ENCODE assay signal across 16 cellular contexts in the genomic region with DNA sequence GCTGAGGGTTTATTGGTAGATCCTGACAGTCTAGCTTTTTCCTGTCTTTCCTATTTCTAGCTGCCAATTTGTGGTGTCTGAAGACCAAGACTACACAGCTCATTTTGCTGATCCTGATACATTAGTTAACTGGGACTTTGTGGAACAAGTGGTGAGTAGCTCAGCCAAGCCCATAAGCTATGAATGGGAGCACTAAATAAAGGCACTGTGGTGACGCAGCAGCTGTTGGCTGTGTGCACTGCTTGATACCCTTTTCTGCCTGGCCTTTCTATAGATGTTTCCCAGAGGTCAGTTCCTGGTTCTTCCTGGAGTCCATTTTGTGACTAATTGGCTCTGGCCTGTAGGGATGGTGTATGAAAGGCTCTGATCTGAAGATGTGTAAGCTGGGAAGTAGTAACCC.
"Had no signal": no experiment of that assay in that cellular context is flagged by ENCODE, and none has a peak within 500 bp of the region (broad histone marks: within the 10 kb centered on the region; RNA-seq: fewer than 3 reads in every experiment).

No MANE protein-coding gene starts in this region.

- DNase-seq: activated B cell treated with CpG ODN at 0.5 μM for 24 hours; activated CD4-positive, alpha-beta T cell treated with anti-CD3 and anti-CD28 coated beads, Interleukin-2, amount 10 ng/mL, durations not matched to agents 24 days and 14 days; activated naive CD8-positive, alpha-beta T cell treated with anti-CD3 and anti-CD28 coated beads, Interleukin-2, amount 50 U/mL, for 24 hours; activated T-cell treated with anti-CD3 and anti-CD28 coated beads, Interleukin-2, amount 50 U/mL, for 48 hours; colonic mucosa; effector memory CD4-positive, alpha-beta T cell; mesenchymal stem cell; pancreas; SIG-M5; stimulated activated CD4-positive, alpha-beta T cell treated with anti-CD3 and anti-CD28 coated beads, Interleukin-12 subunit alpha, Interleukin-12 subunit beta, amount 100 ng/mL, for 4 hours; stimulated activated naive CD4-positive, alpha-beta T cell treated with Interleukin-2 at 50 U/mL for 16 hours; T-helper 17 cell; uterus had no signal

- ATAC-seq: activated naive CD8-positive, alpha-beta T cell treated with anti-CD3 and anti-CD28 coated beads, Interleukin-2, amount 50 U/mL, for 24 hours; pancreas; T-helper 17 cell had no signal

- H3K4me3 ChIP-seq: cardiac muscle cell, colonic mucosa, pancreas, uterus had no signal

- H3K27me3 Mint-ChIP-seq: activated B cell treated with CpG ODN at 0.5 μM for 24 hours; activated CD4-positive, alpha-beta T cell treated with anti-CD3 and anti-CD28 coated beads, Interleukin-2, amount 10 ng/mL, durations not matched to agents 24 days and 14 days; activated naive CD8-positive, alpha-beta T cell treated with anti-CD3 and anti-CD28 coated beads, Interleukin-2, amount 50 U/mL, for 24 hours; T-helper 17 cell had no signal

- H3K4me3 Mint-ChIP-seq: activated B cell treated with CpG ODN at 0.5 μM for 24 hours; activated CD4-positive, alpha-beta T cell treated with anti-CD3 and anti-CD28 coated beads, Interleukin-2, amount 10 ng/mL, durations not matched to agents 24 days and 14 days; activated naive CD8-positive, alpha-beta T cell treated with anti-CD3 and anti-CD28 coated beads, Interleukin-2, amount 50 U/mL, for 24 hours; neural crest cell; T-helper 17 cell had no signal

- H3K27me3 ChIP-seq: cardiac muscle cell, colonic mucosa, pancreas, uterus had no signal

- H3K36me3 ChIP-seq: uterus had no signal

- H3K9me3 Mint-ChIP-seq: activated B cell treated with CpG ODN at 0.5 μM for 24 hours; activated CD4-positive, alpha-beta T cell treated with anti-CD3 and anti-CD28 coated beads, Interleukin-2, amount 10 ng/mL, durations not matched to agents 24 days and 14 days; activated naive CD8-positive, alpha-beta T cell treated with anti-CD3 and anti-CD28 coated beads, Interleukin-2, amount 50 U/mL, for 24 hours; neural crest cell had no signal

- H3K27ac ChIP-seq: cardiac muscle cell, colonic mucosa, epithelial cell of prostate, pancreas, uterus had no signal

- H3K4me1 Mint-ChIP-seq: neural crest cell had no signal

- H3K9me3 ChIP-seq: colonic mucosa, pancreas, uterus had no signal

- H3K27ac Mint-ChIP-seq: activated CD4-positive, alpha-beta T cell treated with anti-CD3 and anti-CD28 coated beads, Interleukin-2, amount 10 ng/mL, durations not matched to agents 24 days and 14 days; activated naive CD8-positive, alpha-beta T cell treated with anti-CD3 and anti-CD28 coated beads, Interleukin-2, amount 50 U/mL, for 24 hours; T-helper 17 cell had no signal
